In the genomic region with DNA sequence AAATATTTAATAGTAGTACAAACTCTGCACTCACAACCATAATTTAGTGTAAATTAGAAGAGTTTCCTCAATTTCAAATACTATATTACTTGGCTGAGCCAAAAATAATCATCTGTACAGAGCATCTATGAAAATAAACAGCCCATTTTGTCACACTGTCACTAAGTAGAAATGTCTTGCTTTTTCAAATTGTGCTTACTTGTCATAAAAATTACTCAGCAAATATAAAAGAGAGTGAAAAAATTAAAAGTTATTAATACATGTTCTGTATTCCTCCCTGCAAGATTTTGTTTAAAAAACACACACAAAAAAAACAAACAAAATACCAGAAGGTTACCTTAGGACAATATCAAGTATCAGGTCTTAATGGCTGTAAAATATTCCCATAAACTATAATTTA, we compare ENCODE assay signal across 6 cellular contexts.
"Had no signal": no experiment of that assay in that cellular context is flagged by ENCODE, and none has a peak within 500 bp of the region (broad histone marks: within the 10 kb centered on the region; RNA-seq: fewer than 3 reads in every experiment).

No MANE protein-coding gene starts in this region.

- H3K9ac ChIP-seq: KMS-11 had no signal

- FAIRE-seq: HTR-8/SVneo had no signal

- H3K4me2 ChIP-seq: KMS-11 had no signal

- H3K27ac ChIP-seq: HL-60, KMS-11 had no signal

- DNase-seq: IMR-90, KBM-7, KG1 had no signal
